Comparison of ENCODE assay signal across 1 cellular context in genomic region chr4:1752284-1753041, GRCh38.
TF ChIP-seq lines count a peak whose summit lies in the region.

No MANE protein-coding gene starts in this region.

TF ChIP-seq in HepG2, 621 proteins besides CTCF, POLR2A, EP300 and RAD21 (continued from another document and continues in another):
- TF ChIP-seq ZNF574 (CRISPR knock-in tag; IDR thresholded peaks at IDR 0.05) = peak; percentile 40; the same call in 1 of the 2 replicates
- TF ChIP-seq HMG20A (CRISPR knock-in tag; IDR thresholded peaks at IDR 0.05; ENCODE audit: borderline replicate concordance) = peak; percentile 7; the same call in 1 of the 2 replicates
- TF ChIP-seq ZNF496 (CRISPR knock-in tag; IDR thresholded peaks at IDR 0.05; ENCODE audit: insufficient replicate concordance) = no peak
- TF ChIP-seq ZNF260 (CRISPR knock-in tag; IDR thresholded peaks at IDR 0.05; ENCODE audit: borderline replicate concordance, low read depth) = no peak
- TF ChIP-seq ZFY (CRISPR knock-in tag; IDR thresholded peaks at IDR 0.05) = peak; percentile 55
- peak; percentile 60; the same call in 1 of the 2 replicates for TF ChIP-seq ZNF790 (CRISPR knock-in tag; IDR thresholded peaks at IDR 0.05; ENCODE audit: borderline replicate concordance)
- 0 out of 2 replicates have a peak, but pooled peaks have one; percentile 22 for TF ChIP-seq ARNTL (CRISPR knock-in tag; IDR thresholded peaks at IDR 0.05)
- TF ChIP-seq SP5 (CRISPR knock-in tag; IDR thresholded peaks at IDR 0.05; ENCODE audit: borderline replicate concordance, low read depth) = peak; percentile 92
- TF ChIP-seq EZH2 (conservative IDR thresholded peaks at IDR 0.05; ENCODE audit: low read depth, low read length) = no peak
- TF ChIP-seq NRL (CRISPR knock-in tag; IDR thresholded peaks at IDR 0.05; ENCODE audit: borderline replicate concordance) = peak; percentile 9; the same call in 1 of the 2 replicates
- TF ChIP-seq GATAD1 (CRISPR knock-in tag; IDR thresholded peaks at IDR 0.05) = peak; percentile 37; the same call in 1 of the 2 replicates
- TF ChIP-seq ZBTB3 (CRISPR knock-in tag; IDR thresholded peaks at IDR 0.05; ENCODE audit: borderline replicate concordance, low read depth) = no peak
- TF ChIP-seq THAP9 (CRISPR knock-in tag; IDR thresholded peaks at IDR 0.05; ENCODE audit: borderline replicate concordance) = peak; percentile 39; the same call in 1 of the 2 replicates
- TF ChIP-seq MEF2D (CRISPR knock-in tag; IDR thresholded peaks at IDR 0.05) = no peak
- TF ChIP-seq ZNF547 (CRISPR knock-in tag; IDR thresholded peaks at IDR 0.05) = no peak
- TF ChIP-seq ZBTB38 (CRISPR knock-in tag; IDR thresholded peaks at IDR 0.05) = no peak
- TF ChIP-seq ISX (CRISPR knock-in tag; conservative IDR thresholded peaks at IDR 0.05) = no peak
- no peak for TF ChIP-seq ZZZ3 (CRISPR knock-in tag; IDR thresholded peaks at IDR 0.05; ENCODE audit: borderline replicate concordance)
- no peak for TF ChIP-seq ZNF713 (CRISPR knock-in tag; IDR thresholded peaks at IDR 0.05)
- no peak for TF ChIP-seq ZNF460 (CRISPR knock-in tag; IDR thresholded peaks at IDR 0.05; ENCODE audit: borderline replicate concordance)
- peak; percentile 10; the same call in 1 of the 2 replicates for TF ChIP-seq HNF4A (CRISPR knock-in tag; IDR thresholded peaks at IDR 0.05)
- TF ChIP-seq SNAI1 (CRISPR knock-in tag; IDR thresholded peaks at IDR 0.05; ENCODE audit: borderline replicate concordance) = no peak
- TF ChIP-seq, protein P1, sequence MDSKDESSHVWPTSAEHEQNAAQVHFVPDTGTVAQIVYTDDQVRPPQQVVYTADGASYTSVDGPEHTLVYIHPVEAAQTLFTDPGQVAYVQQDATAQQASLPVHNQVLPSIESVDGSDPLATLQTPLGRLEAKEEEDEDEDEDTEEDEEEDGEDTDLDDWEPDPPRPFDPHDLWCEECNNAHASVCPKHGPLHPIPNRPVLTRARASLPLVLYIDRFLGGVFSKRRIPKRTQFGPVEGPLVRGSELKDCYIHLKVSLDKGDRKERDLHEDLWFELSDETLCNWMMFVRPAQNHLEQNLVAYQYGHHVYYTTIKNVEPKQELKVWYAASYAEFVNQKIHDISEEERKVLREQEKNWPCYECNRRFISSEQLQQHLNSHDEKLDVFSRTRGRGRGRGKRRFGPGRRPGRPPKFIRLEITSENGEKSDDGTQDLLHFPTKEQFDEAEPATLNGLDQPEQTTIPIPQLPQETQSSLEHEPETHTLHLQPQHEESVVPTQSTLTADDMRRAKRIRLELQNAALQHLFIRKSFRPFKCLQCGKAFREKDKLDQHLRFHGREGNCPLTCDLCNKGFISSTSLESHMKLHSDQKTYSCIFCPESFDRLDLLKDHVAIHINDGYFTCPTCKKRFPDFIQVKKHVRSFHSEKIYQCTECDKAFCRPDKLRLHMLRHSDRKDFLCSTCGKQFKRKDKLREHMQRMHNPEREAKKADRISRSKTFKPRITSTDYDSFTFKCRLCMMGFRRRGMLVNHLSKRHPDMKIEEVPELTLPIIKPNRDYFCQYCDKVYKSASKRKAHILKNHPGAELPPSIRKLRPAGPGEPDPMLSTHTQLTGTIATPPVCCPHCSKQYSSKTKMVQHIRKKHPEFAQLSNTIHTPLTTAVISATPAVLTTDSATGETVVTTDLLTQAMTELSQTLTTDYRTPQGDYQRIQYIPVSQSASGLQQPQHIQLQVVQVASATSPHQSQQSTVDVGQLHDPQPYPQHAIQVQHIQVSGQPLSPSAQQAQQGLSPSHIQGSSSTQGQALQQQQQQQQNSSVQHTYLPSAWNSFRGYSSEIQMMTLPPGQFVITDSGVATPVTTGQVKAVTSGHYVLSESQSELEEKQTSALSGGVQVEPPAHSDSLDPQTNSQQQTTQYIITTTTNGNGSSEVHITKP (CRISPR knock-in tag; IDR thresholded peaks at IDR 0.05; ENCODE audit: low read depth) = 0 out of 2 replicates have a peak, but pooled peaks have one; percentile 48
- no peak for TF ChIP-seq GRHL1 (CRISPR knock-in tag; conservative IDR thresholded peaks at IDR 0.05)
- no peak for TF ChIP-seq NFIB (CRISPR knock-in tag; IDR thresholded peaks at IDR 0.05; ENCODE audit: borderline replicate concordance)
- no peak for TF ChIP-seq NFRKB (IDR thresholded peaks at IDR 0.05)
- peak; percentile 9; the same call in 1 of the 2 replicates for TF ChIP-seq ZMYM3 (CRISPR knock-in tag; IDR thresholded peaks at IDR 0.05)
- peak; percentile 28 for TF ChIP-seq HNRNPLL (IDR thresholded peaks at IDR 0.05; ENCODE audit: low read depth, low read length, poor library complexity, severe bottlenecking)
- TF ChIP-seq ELF4 (CRISPR knock-in tag; IDR thresholded peaks at IDR 0.05; ENCODE audit: borderline replicate concordance) = no peak
- no peak for TF ChIP-seq ATF4 (CRISPR knock-in tag; IDR thresholded peaks at IDR 0.05)
- no peak for TF ChIP-seq NFYB (CRISPR knock-in tag; IDR thresholded peaks at IDR 0.05)
- no peak for TF ChIP-seq ZMYM4 (CRISPR knock-in tag; IDR thresholded peaks at IDR 0.05)
- TF ChIP-seq SPEN (CRISPR knock-in tag; IDR thresholded peaks at IDR 0.05; ENCODE audit: low read depth) = peak; percentile 16; the same call in 1 of the 2 replicates
- no peak for TF ChIP-seq ZNF75D (CRISPR knock-in tag; IDR thresholded peaks at IDR 0.05; ENCODE audit: borderline replicate concordance)
- TF ChIP-seq ZNF562 (CRISPR knock-in tag; IDR thresholded peaks at IDR 0.05; ENCODE audit: borderline replicate concordance) = no peak
- no peak; the same call in 1 of the 2 replicates for TF ChIP-seq FOXC1 (CRISPR knock-in tag; IDR thresholded peaks at IDR 0.05; ENCODE audit: borderline replicate concordance)
- TF ChIP-seq TBX2 (CRISPR knock-in tag; IDR thresholded peaks at IDR 0.05; ENCODE audit: borderline replicate concordance) = peak; percentile 10; the same call in 1 of the 2 replicates
- no peak for TF ChIP-seq ZSCAN30 (CRISPR knock-in tag; IDR thresholded peaks at IDR 0.05)
- no peak for TF ChIP-seq ZFAT (CRISPR knock-in tag; conservative IDR thresholded peaks at IDR 0.05)
- peak; percentile 75; the same call in 1 of the 2 replicates for TF ChIP-seq HNF1B (CRISPR knock-in tag; IDR thresholded peaks at IDR 0.05)
- no peak for TF ChIP-seq ZNF362 (CRISPR knock-in tag; IDR thresholded peaks at IDR 0.05; ENCODE audit: borderline replicate concordance)
- no peak for TF ChIP-seq HOXD1 (CRISPR knock-in tag; IDR thresholded peaks at IDR 0.05)
- TF ChIP-seq ZNF777 (CRISPR knock-in tag; IDR thresholded peaks at IDR 0.05) = peak; percentile 13; the same call in 1 of the 2 replicates
- TF ChIP-seq ZNF503 (CRISPR knock-in tag; IDR thresholded peaks at IDR 0.05) = peak; percentile 14; the same call in 1 of the 2 replicates
- 0 out of 2 replicates have a peak, but pooled peaks have one; percentile 19 for TF ChIP-seq PCBP1 (IDR thresholded peaks at IDR 0.05; ENCODE audit: borderline replicate concordance, low read depth, low read length)
- TF ChIP-seq EEA1 (CRISPR knock-in tag; IDR thresholded peaks at IDR 0.05; ENCODE audit: borderline replicate concordance) = no peak
